In genomic region chr2:74835831-74836674, GRCh38 we compare ENCODE assay signal across 1 cellular context.
TF ChIP-seq lines count a peak whose summit lies in the region.

No MANE protein-coding gene starts in this region.

TF ChIP-seq in HepG2, 621 proteins besides CTCF, POLR2A, EP300 and RAD21 (continued from another document and continues in another):
- no peak for TF ChIP-seq ZBTB2 (CRISPR knock-in tag; IDR thresholded peaks at IDR 0.05; ENCODE audit: low read depth)
- peak; percentile 21; the same call in 1 of the 2 replicates for TF ChIP-seq SOX5 (CRISPR knock-in tag; IDR thresholded peaks at IDR 0.05; ENCODE audit: borderline replicate concordance)
- TF ChIP-seq ZNF788 (CRISPR knock-in tag; IDR thresholded peaks at IDR 0.05; ENCODE audit: borderline replicate concordance) = peak; percentile 25; the same call in 1 of the 2 replicates
- TF ChIP-seq CEBPB (IDR thresholded peaks at IDR 0.05; ENCODE audit: borderline replicate concordance, low read depth, low read length) = no peak
- no peak for TF ChIP-seq FOXC1 (CRISPR knock-in tag; IDR thresholded peaks at IDR 0.05; ENCODE audit: borderline replicate concordance)
- TF ChIP-seq ZFX (CRISPR knock-in tag; IDR thresholded peaks at IDR 0.05; ENCODE audit: low read depth) = peak; percentile 13; the same call in 1 of the 2 replicates
- TF ChIP-seq ZNF451 (CRISPR knock-in tag; IDR thresholded peaks at IDR 0.05) = no peak
- 0 out of 2 replicates have a peak, but pooled peaks have one; percentile 34 for TF ChIP-seq ZNF878 (CRISPR knock-in tag; IDR thresholded peaks at IDR 0.05)
- no peak for TF ChIP-seq NR2F6 (IDR thresholded peaks at IDR 0.05)
- TF ChIP-seq NR2F6 (CRISPR knock-in tag; IDR thresholded peaks at IDR 0.05) = 0 out of 2 replicates have a peak, but pooled peaks have one; percentile 5
- TF ChIP-seq ZNF800 (CRISPR knock-in tag; IDR thresholded peaks at IDR 0.05) = no peak
- no peak for TF ChIP-seq HOXA9 (CRISPR knock-in tag; IDR thresholded peaks at IDR 0.05; ENCODE audit: borderline replicate concordance)
- TF ChIP-seq ZNF10 (CRISPR knock-in tag; IDR thresholded peaks at IDR 0.05; ENCODE audit: borderline replicate concordance, low read depth) = no peak
- TF ChIP-seq MYNN (CRISPR knock-in tag; IDR thresholded peaks at IDR 0.05; ENCODE audit: low read depth) = no peak
- no peak for TF ChIP-seq CCAR2 (optimal IDR thresholded peaks at IDR 0.05; ENCODE audit: low read depth, low read length)
- no peak for TF ChIP-seq KLF15 (CRISPR knock-in tag; IDR thresholded peaks at IDR 0.05; ENCODE audit: borderline replicate concordance)
- no peak for TF ChIP-seq MAFF (IDR thresholded peaks at IDR 0.05; ENCODE audit: low read depth, low read length)
- no peak for TF ChIP-seq ZNF260 (CRISPR knock-in tag; IDR thresholded peaks at IDR 0.05; ENCODE audit: borderline replicate concordance, low read depth)
- TF ChIP-seq TEAD3 (CRISPR knock-in tag; optimal IDR thresholded peaks at IDR 0.05; ENCODE audit: borderline replicate concordance) = peak; percentile 37
- TF ChIP-seq ZNF564 (CRISPR knock-in tag; IDR thresholded peaks at IDR 0.05) = no peak
- no peak for TF ChIP-seq AGO1 (IDR thresholded peaks at IDR 0.05; ENCODE audit: low read depth, low read length, poor library complexity, severe bottlenecking)
- TF ChIP-seq TIGD3 (CRISPR knock-in tag; IDR thresholded peaks at IDR 0.05; ENCODE audit: borderline replicate concordance) = no peak
- no peak for TF ChIP-seq EHMT2 (IDR thresholded peaks at IDR 0.05; ENCODE audit: borderline replicate concordance, low read depth, low read length)
- TF ChIP-seq MBNL3 (CRISPR knock-in tag; conservative IDR thresholded peaks at IDR 0.05) = no peak
- 0 out of 2 replicates have a peak, but pooled peaks have one; percentile 17 for TF ChIP-seq HBP1 (CRISPR knock-in tag; IDR thresholded peaks at IDR 0.05; ENCODE audit: low read depth)
- no peak for TF ChIP-seq ZNF101 (CRISPR knock-in tag; IDR thresholded peaks at IDR 0.05; ENCODE audit: borderline replicate concordance, low read depth)
- TF ChIP-seq ZNF34 (CRISPR knock-in tag; IDR thresholded peaks at IDR 0.05; ENCODE audit: borderline replicate concordance) = 0 out of 2 replicates have a peak, but pooled peaks have one; percentile 60
- TF ChIP-seq ARNTL (CRISPR knock-in tag; IDR thresholded peaks at IDR 0.05) = no peak
- TF ChIP-seq ZNF557 (CRISPR knock-in tag; IDR thresholded peaks at IDR 0.05) = no peak
- no peak for TF ChIP-seq EZH2 (conservative IDR thresholded peaks at IDR 0.05; ENCODE audit: low read depth, low read length)
- no peak for TF ChIP-seq PHF20 (CRISPR knock-in tag; IDR thresholded peaks at IDR 0.05)
- peak; percentile 50; the same call in 1 of the 2 replicates for TF ChIP-seq ZNF678 (CRISPR knock-in tag; IDR thresholded peaks at IDR 0.05)
- no peak for TF ChIP-seq ZNF414 (CRISPR knock-in tag; IDR thresholded peaks at IDR 0.05)
- TF ChIP-seq ZNF33A (CRISPR knock-in tag; IDR thresholded peaks at IDR 0.05; ENCODE audit: borderline replicate concordance) = no peak
- TF ChIP-seq ZNF234 (CRISPR knock-in tag; conservative IDR thresholded peaks at IDR 0.05) = no peak
- no peak for TF ChIP-seq KDM3A (CRISPR knock-in tag; IDR thresholded peaks at IDR 0.05; ENCODE audit: low read depth)
- TF ChIP-seq TEF (CRISPR knock-in tag; IDR thresholded peaks at IDR 0.05) = no peak
- no peak for TF ChIP-seq CHCHD3 (CRISPR knock-in tag; IDR thresholded peaks at IDR 0.05)
- TF ChIP-seq TCF12 (IDR thresholded peaks at IDR 0.05) = no peak
- TF ChIP-seq TCF12 (CRISPR knock-in tag; IDR thresholded peaks at IDR 0.05) = no peak
- TF ChIP-seq PAX8 (CRISPR knock-in tag; IDR thresholded peaks at IDR 0.05; ENCODE audit: borderline replicate concordance) = no peak
- TF ChIP-seq ZNF737 (CRISPR knock-in tag; IDR thresholded peaks at IDR 0.05; ENCODE audit: borderline replicate concordance) = no peak
- TF ChIP-seq PHF5A (CRISPR knock-in tag; IDR thresholded peaks at IDR 0.05; ENCODE audit: low read depth, unreplicated experiment) = no peak
- no peak for TF ChIP-seq SYNCRIP (IDR thresholded peaks at IDR 0.05; ENCODE audit: insufficient read depth, low read depth, low read length)
- peak; percentile 2; the same call in 1 of the 2 replicates for TF ChIP-seq ERF (CRISPR knock-in tag; IDR thresholded peaks at IDR 0.05)
- TF ChIP-seq JARID2 (CRISPR knock-in tag; IDR thresholded peaks at IDR 0.05; ENCODE audit: insufficient replicate concordance) = no peak
- TF ChIP-seq RERE (CRISPR knock-in tag; IDR thresholded peaks at IDR 0.05; ENCODE audit: low read depth) = no peak
- no peak for TF ChIP-seq ZNF790 (CRISPR knock-in tag; IDR thresholded peaks at IDR 0.05; ENCODE audit: borderline replicate concordance)
- no peak for TF ChIP-seq JDP2 (CRISPR knock-in tag; IDR thresholded peaks at IDR 0.05; ENCODE audit: borderline replicate concordance)
- no peak for TF ChIP-seq ZNF703 (CRISPR knock-in tag; IDR thresholded peaks at IDR 0.05; ENCODE audit: borderline replicate concordance)
- peak; percentile 15; the same call in 1 of the 2 replicates for TF ChIP-seq MIXL1 (CRISPR knock-in tag; IDR thresholded peaks at IDR 0.05)
- peak; percentile 82 for TF ChIP-seq MEIS2 (CRISPR knock-in tag; IDR thresholded peaks at IDR 0.05)
- TF ChIP-seq CBX1 (IDR thresholded peaks at IDR 0.05; ENCODE audit: low read depth) = no peak
- TF ChIP-seq ZNF484 (CRISPR knock-in tag; IDR thresholded peaks at IDR 0.05; ENCODE audit: borderline replicate concordance, low read depth) = no peak
- TF ChIP-seq HINFP (CRISPR knock-in tag; IDR thresholded peaks at IDR 0.05; ENCODE audit: low read depth) = 0 out of 2 replicates have a peak, but pooled peaks have one; percentile 1
- no peak for TF ChIP-seq ZNF607 (CRISPR knock-in tag; IDR thresholded peaks at IDR 0.05; ENCODE audit: borderline replicate concordance)
- TF ChIP-seq RFX3 (CRISPR knock-in tag; IDR thresholded peaks at IDR 0.05) = no peak
